In the genomic region with DNA sequence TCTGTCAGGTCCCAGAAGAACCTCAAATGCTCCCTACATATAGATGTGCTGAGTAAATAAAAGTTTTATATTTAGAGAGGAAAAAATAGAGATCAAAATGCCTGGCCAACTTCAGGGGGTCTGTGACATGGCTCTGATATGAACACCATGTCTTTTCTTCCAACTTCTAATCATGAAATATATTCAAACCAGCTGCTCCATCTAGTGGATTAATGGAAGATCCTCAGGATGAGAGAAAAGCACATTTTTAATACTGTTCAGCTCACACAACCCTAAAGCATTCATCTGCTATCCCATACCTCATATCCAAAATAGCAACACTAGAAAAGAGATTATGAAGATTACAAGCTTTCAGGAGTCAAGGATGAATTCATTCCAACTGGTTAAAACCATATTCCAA, we compare ENCODE assay signal across 1 cellular context.
TF ChIP-seq lines count a peak whose summit lies in the region.

No MANE protein-coding gene starts in this region.

TF ChIP-seq in K562, 482 proteins besides CTCF, POLR2A, EP300 and RAD21:
- TF ChIP-seq, protein P1, sequence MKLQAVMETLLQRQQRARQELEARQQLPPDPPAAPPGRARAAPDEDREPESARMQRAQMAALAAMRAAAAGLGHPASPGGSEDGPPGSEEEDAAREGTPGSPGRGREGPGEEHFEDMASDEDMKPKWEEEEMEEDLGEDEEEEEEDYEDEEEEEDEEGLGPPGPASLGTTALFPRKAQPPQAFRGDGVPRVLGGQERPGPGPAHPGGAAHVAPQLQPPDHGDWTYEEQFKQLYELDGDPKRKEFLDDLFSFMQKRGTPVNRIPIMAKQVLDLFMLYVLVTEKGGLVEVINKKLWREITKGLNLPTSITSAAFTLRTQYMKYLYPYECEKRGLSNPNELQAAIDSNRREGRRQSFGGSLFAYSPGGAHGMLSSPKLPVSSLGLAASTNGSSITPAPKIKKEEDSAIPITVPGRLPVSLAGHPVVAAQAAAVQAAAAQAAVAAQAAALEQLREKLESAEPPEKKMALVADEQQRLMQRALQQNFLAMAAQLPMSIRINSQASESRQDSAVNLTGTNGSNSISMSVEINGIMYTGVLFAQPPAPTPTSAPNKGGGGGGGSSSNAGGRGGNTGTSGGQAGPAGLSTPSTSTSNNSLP (IDR thresholded peaks at IDR 0.05; ENCODE audit: borderline replicate concordance, low read depth, low read length), result peak; percentile 56; the same call in 1 of the 2 replicates
- TF ChIP-seq, protein P2, sequence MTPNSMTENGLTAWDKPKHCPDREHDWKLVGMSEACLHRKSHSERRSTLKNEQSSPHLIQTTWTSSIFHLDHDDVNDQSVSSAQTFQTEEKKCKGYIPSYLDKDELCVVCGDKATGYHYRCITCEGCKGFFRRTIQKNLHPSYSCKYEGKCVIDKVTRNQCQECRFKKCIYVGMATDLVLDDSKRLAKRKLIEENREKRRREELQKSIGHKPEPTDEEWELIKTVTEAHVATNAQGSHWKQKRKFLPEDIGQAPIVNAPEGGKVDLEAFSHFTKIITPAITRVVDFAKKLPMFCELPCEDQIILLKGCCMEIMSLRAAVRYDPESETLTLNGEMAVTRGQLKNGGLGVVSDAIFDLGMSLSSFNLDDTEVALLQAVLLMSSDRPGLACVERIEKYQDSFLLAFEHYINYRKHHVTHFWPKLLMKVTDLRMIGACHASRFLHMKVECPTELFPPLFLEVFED (CRISPR knock-in tag; conservative IDR thresholded peaks at IDR 0.05), result no peak
- TF ChIP-seq, protein P3, sequence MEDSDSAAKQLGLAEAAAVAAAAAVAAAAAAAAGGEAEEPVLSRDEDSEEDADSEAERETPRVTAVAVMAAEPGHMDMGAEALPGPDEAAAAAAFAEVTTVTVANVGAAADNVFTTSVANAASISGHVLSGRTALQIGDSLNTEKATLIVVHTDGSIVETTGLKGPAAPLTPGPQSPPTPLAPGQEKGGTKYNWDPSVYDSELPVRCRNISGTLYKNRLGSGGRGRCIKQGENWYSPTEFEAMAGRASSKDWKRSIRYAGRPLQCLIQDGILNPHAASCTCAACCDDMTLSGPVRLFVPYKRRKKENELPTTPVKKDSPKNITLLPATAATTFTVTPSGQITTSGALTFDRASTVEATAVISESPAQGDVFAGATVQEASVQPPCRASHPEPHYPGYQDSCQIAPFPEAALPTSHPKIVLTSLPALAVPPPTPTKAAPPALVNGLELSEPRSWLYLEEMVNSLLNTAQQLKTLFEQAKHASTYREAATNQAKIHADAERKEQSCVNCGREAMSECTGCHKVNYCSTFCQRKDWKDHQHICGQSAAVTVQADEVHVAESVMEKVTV (CRISPR knock-in tag; IDR thresholded peaks at IDR 0.05), result peak; percentile 38; the same call in 1 of the 2 replicates
